ENCODE assay signal across 24 cellular contexts in genomic region chr3:189901481-189901880, GRCh38.
"Had no signal": no experiment of that assay in that cellular context is flagged by ENCODE, and none has a peak within 500 bp of the region (broad histone marks: within the 10 kb centered on the region; RNA-seq: fewer than 3 reads in every experiment).

No MANE protein-coding gene starts in this region.

- H3K36me3 ChIP-seq: colonic mucosa, esophagus muscularis mucosa, gastrocnemius medialis, ovary, sigmoid colon, tibial artery, upper lobe of right lung, uterus had no signal

- H3K4me1 ChIP-seq: colonic mucosa, esophagus muscularis mucosa, gastrocnemius medialis, psoas muscle, sigmoid colon, testis, tibial artery, upper lobe of right lung, uterus had no signal

- ATAC-seq: left lobe of liver; natural killer cell; stimulated activated effector memory CD8-positive, alpha-beta T cell treated with anti-CD3 and anti-CD28 coated beads, Interleukin-12 subunit alpha, Interleukin-12 subunit beta, amount 100 ng/mL, for 72 hours; upper lobe of right lung had no signal

- H3K4me3 ChIP-seq: colonic mucosa, esophagus muscularis mucosa, gastrocnemius medialis, lung, ovary, psoas muscle, sigmoid colon, testis, tibial artery, upper lobe of right lung, uterus had no signal

- H3K9me3 ChIP-seq: colonic mucosa, esophagus muscularis mucosa, gastrocnemius medialis, ovary, sigmoid colon, testis, tibial artery, upper lobe of right lung, uterus had no signal

- DNase-seq: colonic mucosa; effector CD8-positive, alpha-beta T cell; endodermal cell; gastrocnemius medialis; head of caudate nucleus; kidney; natural killer cell; occipital lobe; ovary; posterior cingulate gyrus; psoas muscle; sigmoid colon; stimulated activated CD4-positive, alpha-beta T cell treated with anti-CD3 and anti-CD28 coated beads, Interleukin-2, amount 100 ng/mL, for 24 hours; stimulated activated CD4-positive, alpha-beta T cell treated with anti-CD3 and anti-CD28 coated beads, Interleukin-4, amount 100 ng/mL, for 24 hours; stimulated activated naive CD4-positive, alpha-beta T cell treated with Interleukin-2 at 50 U/mL for 16 hours; substantia nigra; testis; tibial artery; upper lobe of right lung; uterus had no signal

- H3K27me3 ChIP-seq: colonic mucosa, esophagus muscularis mucosa, gastrocnemius medialis, ovary, sigmoid colon, testis, tibial artery, upper lobe of right lung, uterus had no signal

- H3K27ac ChIP-seq: colonic mucosa, esophagus muscularis mucosa, gastrocnemius medialis, ovary, psoas muscle, sigmoid colon, testis, tibial artery, upper lobe of right lung, uterus had no signal
